22 cellular contexts compared by ENCODE assay signal in genomic region chrX:38285649-38286048, GRCh38. TPM values are rescaled to one million over a fixed set of nuclear protein-coding genes. Genes with fewer than 3 reads are reported as not detected.
DNase-seq lines count a peak whose midpoint lies in the region; ATAC-seq lines count a peak whose summit lies in the region.
"Had no signal": no experiment of that assay in that cellular context is flagged by ENCODE, and none has a peak within 500 bp of the region (broad histone marks: within the 10 kb centered on the region; RNA-seq: fewer than 3 reads in every experiment).

No MANE protein-coding gene starts in this region.

- no peak for ATAC-seq in activated naive CD8-positive, alpha-beta T cell treated with anti-CD3 and anti-CD28 coated beads, Interleukin-2, amount 50 U/mL, for 24 hours
- no peak for ATAC-seq in central memory CD8-positive, alpha-beta T cell (replicated peaks; ENCODE audit: extremely low read depth, poor library complexity, severe bottlenecking)
- ATAC-seq in HG02870 (IDR thresholded peaks at IDR 0.05; ENCODE audit: unreplicated experiment) (no peak), Right ventricle myocardium superior (ENCODE audit: poor library complexity) (no peak)
- ATAC-seq: GM12878 had no signal

- DNase-seq in activated naive CD8-positive, alpha-beta T cell treated with anti-CD3 and anti-CD28 coated beads, Interleukin-2, amount 50 U/mL, for 24 hours: no peak
- no peak for DNase-seq in central memory CD8-positive, alpha-beta T cell (ENCODE audit: low spot score in 2 of 2)
- DNase-seq in Right ventricle myocardium superior: no peak
- DNase-seq: 8988T; ACHN; BE2C; C1 segment of cervical spinal cord; CD4-positive, alpha-beta memory T cell; CD4-positive, CD25-positive, alpha-beta regulatory T cell; CD8-positive, alpha-beta memory T cell; COR-L47; DMS 273 treated with DMSO at 0.1 percent for 48 hours; DMS153; DMS53; DMS79; DND-41; EL; GDM1 had no signal

- H3K9me3 Mint-ChIP-seq in activated naive CD8-positive, alpha-beta T cell (ENCODE audit: low read depth): no peaks in the 10 kb centered on the region
- no peaks in the 10 kb centered on the region for H3K9me3 Mint-ChIP-seq in activated naive CD8-positive, alpha-beta T cell treated with anti-CD3 and anti-CD28 coated beads, Interleukin-2, amount 50 U/mL, for 24 hours
- H3K9me3 Mint-ChIP-seq in central memory CD8-positive, alpha-beta T cell: no peaks in the 10 kb centered on the region
- H3K9me3 Mint-ChIP-seq: CD4-positive, CD25-positive, alpha-beta regulatory T cell; CD8-positive, alpha-beta memory T cell had no signal

- no peaks in the 10 kb centered on the region for H3K27me3 Mint-ChIP-seq in activated naive CD8-positive, alpha-beta T cell
- no peaks in the 10 kb centered on the region for H3K27me3 Mint-ChIP-seq in activated naive CD8-positive, alpha-beta T cell treated with anti-CD3 and anti-CD28 coated beads, Interleukin-2, amount 50 U/mL, for 24 hours
- no peaks in the 10 kb centered on the region for H3K27me3 Mint-ChIP-seq in central memory CD8-positive, alpha-beta T cell
- H3K27me3 Mint-ChIP-seq: CD4-positive, alpha-beta memory T cell; CD4-positive, CD25-positive, alpha-beta regulatory T cell had no signal

- intact Hi-C loops in Right ventricle myocardium superior (cut with DNase I): no loop called here

- H3K27ac Mint-ChIP-seq in activated naive CD8-positive, alpha-beta T cell: peak overlapping the region; percentile 54
- no peak overlapping the region for H3K27ac Mint-ChIP-seq in activated naive CD8-positive, alpha-beta T cell treated with anti-CD3 and anti-CD28 coated beads, Interleukin-2, amount 50 U/mL, for 24 hours
- H3K27ac Mint-ChIP-seq in central memory CD8-positive, alpha-beta T cell (ENCODE audit: low read depth): peak overlapping the region; percentile 8
- H3K27ac Mint-ChIP-seq: CD14-positive monocyte; CD4-positive, CD25-positive, alpha-beta regulatory T cell had no signal

- H3K36me3 Mint-ChIP-seq in activated naive CD8-positive, alpha-beta T cell: peaks cover 15% of the 10 kb centered on the region
- peaks cover 7% of the 10 kb centered on the region for H3K36me3 Mint-ChIP-seq in activated naive CD8-positive, alpha-beta T cell treated with anti-CD3 and anti-CD28 coated beads, Interleukin-2, amount 50 U/mL, for 24 hours (ENCODE audit: low read depth)
- H3K36me3 Mint-ChIP-seq in central memory CD8-positive, alpha-beta T cell (ENCODE audit: insufficient read depth): peaks cover 10% of the 10 kb centered on the region

- no peaks in the 10 kb centered on the region for H3K4me1 Mint-ChIP-seq in activated naive CD8-positive, alpha-beta T cell (ENCODE audit: low read depth)
- H3K4me1 Mint-ChIP-seq in activated naive CD8-positive, alpha-beta T cell treated with anti-CD3 and anti-CD28 coated beads, Interleukin-2, amount 50 U/mL, for 24 hours: peaks cover 4% of the 10 kb centered on the region
- peaks cover 11% of the 10 kb centered on the region for H3K4me1 Mint-ChIP-seq in central memory CD8-positive, alpha-beta T cell
- H3K4me1 Mint-ChIP-seq: CD14-positive monocyte; CD4-positive, alpha-beta memory T cell; CD8-positive, alpha-beta memory T cell had no signal

- H3K4me3 Mint-ChIP-seq in activated naive CD8-positive, alpha-beta T cell: no peak overlapping the region
- no peak overlapping the region for H3K4me3 Mint-ChIP-seq in activated naive CD8-positive, alpha-beta T cell treated with anti-CD3 and anti-CD28 coated beads, Interleukin-2, amount 50 U/mL, for 24 hours
- no peak overlapping the region for H3K4me3 Mint-ChIP-seq in central memory CD8-positive, alpha-beta T cell
- H3K4me3 Mint-ChIP-seq: CD14-positive monocyte; CD4-positive, alpha-beta memory T cell; CD4-positive, CD25-positive, alpha-beta regulatory T cell; CD8-positive, alpha-beta memory T cell had no signal

RNA-seq across cellular contexts. Expression of gene RPGR, which starts 41.7 kb away (rescaled TPM):
- 3.5 TPM for total RNA-seq in Right ventricle myocardium superior
